Comparison of ENCODE assay signal across 1 cellular context in the genomic region with DNA sequence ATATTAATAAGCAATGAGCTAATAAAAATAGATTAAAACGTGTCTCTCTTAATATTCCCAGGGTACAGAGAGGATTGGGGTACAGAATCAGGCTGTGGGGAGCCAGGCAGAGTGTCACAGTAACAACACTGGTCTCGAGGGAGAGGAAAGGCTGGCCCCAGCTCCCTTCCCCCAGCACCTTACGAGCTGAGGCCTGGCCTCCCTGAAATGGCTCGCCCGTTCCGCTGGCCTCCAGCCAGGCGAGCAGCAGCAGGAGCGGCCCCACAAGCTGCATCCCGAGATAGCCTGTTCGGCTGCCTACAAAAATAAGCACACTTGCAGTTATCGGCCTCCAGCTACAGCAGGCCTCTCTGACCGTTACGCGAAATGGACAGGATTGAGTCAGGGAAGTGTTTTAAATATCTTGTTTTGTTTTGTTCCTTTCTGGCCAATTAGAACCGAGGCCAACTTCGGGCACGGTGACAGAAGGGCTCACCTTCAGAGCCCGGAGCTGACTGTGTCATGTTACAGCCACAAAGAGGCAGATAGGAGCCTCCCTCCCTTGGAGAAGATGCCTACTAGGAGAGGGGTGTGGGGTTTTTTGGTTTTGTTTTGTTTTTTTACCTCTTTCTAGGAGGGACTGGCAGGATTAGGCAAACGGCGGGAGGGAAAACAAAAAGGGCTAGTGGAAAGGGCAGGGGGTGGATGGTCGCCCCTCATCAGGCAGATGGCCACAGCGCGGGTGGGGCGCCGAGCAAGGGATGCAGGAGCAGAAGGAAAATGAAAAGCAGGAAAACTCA.
TF ChIP-seq lines count a peak whose summit lies in the region.

No MANE protein-coding gene starts in this region.

TF ChIP-seq in HEK293, 187 proteins besides CTCF, POLR2A, EP300 and RAD21 (continued from another document):
- no peak for TF ChIP-seq ZNF560 (tag by site-specific recombination; IDR thresholded peaks at IDR 0.05; ENCODE audit: borderline replicate concordance)
- TF ChIP-seq ZNF202 (tag by site-specific recombination; IDR thresholded peaks at IDR 0.05; ENCODE audit: borderline replicate concordance): no peak
- TF ChIP-seq, protein P1, sequence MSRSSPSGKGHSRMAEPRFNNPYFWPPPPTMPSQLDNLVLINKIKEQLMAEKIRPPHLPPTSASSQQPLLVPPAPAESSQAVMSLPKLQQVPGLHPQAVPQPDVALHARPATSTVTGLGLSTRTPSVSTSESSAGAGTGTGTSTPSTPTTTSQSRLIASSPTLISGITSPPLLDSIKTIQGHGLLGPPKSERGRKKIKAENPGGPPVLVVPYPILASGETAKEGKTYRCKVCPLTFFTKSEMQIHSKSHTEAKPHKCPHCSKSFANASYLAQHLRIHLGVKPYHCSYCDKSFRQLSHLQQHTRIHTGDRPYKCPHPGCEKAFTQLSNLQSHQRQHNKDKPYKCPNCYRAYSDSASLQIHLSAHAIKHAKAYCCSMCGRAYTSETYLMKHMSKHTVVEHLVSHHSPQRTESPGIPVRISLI (tag by site-specific recombination; IDR thresholded peaks at IDR 0.05): no peak
- TF ChIP-seq, protein P2, sequence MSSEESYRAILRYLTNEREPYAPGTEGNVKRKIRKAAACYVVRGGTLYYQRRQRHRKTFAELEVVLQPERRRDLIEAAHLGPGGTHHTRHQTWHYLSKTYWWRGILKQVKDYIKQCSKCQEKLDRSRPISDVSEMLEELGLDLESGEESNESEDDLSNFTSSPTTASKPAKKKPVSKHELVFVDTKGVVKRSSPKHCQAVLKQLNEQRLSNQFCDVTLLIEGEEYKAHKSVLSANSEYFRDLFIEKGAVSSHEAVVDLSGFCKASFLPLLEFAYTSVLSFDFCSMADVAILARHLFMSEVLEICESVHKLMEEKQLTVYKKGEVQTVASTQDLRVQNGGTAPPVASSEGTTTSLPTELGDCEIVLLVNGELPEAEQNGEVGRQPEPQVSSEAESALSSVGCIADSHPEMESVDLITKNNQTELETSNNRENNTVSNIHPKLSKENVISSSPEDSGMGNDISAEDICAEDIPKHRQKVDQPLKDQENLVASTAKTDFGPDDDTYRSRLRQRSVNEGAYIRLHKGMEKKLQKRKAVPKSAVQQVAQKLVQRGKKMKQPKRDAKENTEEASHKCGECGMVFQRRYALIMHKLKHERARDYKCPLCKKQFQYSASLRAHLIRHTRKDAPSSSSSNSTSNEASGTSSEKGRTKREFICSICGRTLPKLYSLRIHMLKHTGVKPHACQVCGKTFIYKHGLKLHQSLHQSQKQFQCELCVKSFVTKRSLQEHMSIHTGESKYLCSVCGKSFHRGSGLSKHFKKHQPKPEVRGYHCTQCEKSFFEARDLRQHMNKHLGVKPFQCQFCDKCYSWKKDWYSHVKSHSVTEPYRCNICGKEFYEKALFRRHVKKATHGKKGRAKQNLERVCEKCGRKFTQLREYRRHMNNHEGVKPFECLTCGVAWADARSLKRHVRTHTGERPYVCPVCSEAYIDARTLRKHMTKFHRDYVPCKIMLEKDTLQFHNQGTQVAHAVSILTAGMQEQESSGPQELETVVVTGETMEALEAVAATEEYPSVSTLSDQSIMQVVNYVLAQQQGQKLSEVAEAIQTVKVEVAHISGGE (tag by site-specific recombination; conservative IDR thresholded peaks at IDR 0.05; ENCODE audit: low read depth): no peak
- TF ChIP-seq, protein P3, sequence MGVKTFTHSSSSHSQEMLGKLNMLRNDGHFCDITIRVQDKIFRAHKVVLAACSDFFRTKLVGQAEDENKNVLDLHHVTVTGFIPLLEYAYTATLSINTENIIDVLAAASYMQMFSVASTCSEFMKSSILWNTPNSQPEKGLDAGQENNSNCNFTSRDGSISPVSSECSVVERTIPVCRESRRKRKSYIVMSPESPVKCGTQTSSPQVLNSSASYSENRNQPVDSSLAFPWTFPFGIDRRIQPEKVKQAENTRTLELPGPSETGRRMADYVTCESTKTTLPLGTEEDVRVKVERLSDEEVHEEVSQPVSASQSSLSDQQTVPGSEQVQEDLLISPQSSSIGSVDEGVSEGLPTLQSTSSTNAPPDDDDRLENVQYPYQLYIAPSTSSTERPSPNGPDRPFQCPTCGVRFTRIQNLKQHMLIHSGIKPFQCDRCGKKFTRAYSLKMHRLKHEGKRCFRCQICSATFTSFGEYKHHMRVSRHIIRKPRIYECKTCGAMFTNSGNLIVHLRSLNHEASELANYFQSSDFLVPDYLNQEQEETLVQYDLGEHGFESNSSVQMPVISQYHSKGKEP (tag by site-specific recombination; IDR thresholded peaks at IDR 0.05): peak; percentile 99
- no peak for TF ChIP-seq ZNF416 (tag by site-specific recombination; IDR thresholded peaks at IDR 0.05)
- TF ChIP-seq, protein P4, sequence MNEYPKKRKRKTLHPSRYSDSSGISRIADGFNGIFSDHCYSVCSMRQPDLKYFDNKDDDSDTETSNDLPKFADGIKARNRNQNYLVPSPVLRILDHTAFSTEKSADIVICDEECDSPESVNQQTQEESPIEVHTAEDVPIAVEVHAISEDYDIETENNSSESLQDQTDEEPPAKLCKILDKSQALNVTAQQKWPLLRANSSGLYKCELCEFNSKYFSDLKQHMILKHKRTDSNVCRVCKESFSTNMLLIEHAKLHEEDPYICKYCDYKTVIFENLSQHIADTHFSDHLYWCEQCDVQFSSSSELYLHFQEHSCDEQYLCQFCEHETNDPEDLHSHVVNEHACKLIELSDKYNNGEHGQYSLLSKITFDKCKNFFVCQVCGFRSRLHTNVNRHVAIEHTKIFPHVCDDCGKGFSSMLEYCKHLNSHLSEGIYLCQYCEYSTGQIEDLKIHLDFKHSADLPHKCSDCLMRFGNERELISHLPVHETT (tag by site-specific recombination; IDR thresholded peaks at IDR 0.05): peak; percentile 17; the same call in 1 of the 2 replicates
- TF ChIP-seq ZNF37A (tag by site-specific recombination; IDR thresholded peaks at IDR 0.05): no peak
- no peak for TF ChIP-seq ZNF670 (tag by site-specific recombination; IDR thresholded peaks at IDR 0.05; ENCODE audit: low read depth)
- no peak for TF ChIP-seq ZNF792 (tag by site-specific recombination; IDR thresholded peaks at IDR 0.05)
- TF ChIP-seq ZNF341 (tag by site-specific recombination; IDR thresholded peaks at IDR 0.05; ENCODE audit: low read depth): peak; percentile 75
- TF ChIP-seq, protein P5, sequence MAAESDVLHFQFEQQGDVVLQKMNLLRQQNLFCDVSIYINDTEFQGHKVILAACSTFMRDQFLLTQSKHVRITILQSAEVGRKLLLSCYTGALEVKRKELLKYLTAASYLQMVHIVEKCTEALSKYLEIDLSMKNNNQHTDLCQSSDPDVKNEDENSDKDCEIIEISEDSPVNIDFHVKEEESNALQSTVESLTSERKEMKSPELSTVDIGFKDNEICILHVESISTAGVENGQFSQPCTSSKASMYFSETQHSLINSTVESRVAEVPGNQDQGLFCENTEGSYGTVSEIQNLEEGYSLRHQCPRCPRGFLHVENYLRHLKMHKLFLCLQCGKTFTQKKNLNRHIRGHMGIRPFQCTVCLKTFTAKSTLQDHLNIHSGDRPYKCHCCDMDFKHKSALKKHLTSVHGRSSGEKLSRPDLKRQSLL (tag by site-specific recombination; IDR thresholded peaks at IDR 0.05): 0 out of 2 replicates have a peak, but pooled peaks have one; percentile 22
- TF ChIP-seq, protein P6, sequence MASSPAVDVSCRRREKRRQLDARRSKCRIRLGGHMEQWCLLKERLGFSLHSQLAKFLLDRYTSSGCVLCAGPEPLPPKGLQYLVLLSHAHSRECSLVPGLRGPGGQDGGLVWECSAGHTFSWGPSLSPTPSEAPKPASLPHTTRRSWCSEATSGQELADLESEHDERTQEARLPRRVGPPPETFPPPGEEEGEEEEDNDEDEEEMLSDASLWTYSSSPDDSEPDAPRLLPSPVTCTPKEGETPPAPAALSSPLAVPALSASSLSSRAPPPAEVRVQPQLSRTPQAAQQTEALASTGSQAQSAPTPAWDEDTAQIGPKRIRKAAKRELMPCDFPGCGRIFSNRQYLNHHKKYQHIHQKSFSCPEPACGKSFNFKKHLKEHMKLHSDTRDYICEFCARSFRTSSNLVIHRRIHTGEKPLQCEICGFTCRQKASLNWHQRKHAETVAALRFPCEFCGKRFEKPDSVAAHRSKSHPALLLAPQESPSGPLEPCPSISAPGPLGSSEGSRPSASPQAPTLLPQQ (tag by site-specific recombination; IDR thresholded peaks at IDR 0.05): peak; percentile 98
- TF ChIP-seq ZNF785 (tag by site-specific recombination; IDR thresholded peaks at IDR 0.05): no peak
- no peak for TF ChIP-seq ZNF140 (tag by site-specific recombination; IDR thresholded peaks at IDR 0.05)
